ENCODE assay signal across 9 cellular contexts in the genomic region with DNA sequence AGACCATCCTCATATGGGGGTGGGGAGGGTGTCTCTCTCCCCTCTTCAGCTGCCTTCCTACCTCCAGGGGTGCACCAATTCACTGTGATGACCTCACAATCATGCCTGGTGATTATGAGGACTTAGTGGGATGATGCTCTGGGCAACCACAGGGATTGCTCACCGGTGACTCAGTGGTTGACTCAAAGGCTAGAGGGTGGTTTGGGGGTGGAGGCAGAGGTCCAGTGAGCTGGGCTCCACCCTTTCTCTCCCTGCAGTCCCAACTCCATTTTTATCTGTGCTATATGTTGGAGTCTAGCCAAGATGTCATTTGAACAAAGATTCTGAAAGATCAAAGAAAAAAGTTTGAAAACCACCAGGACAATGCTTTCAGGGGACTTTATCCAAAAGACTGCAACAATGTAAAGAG.
DNase-seq lines count a peak whose midpoint lies in the region; ATAC-seq and TF ChIP-seq lines count a peak whose summit lies in the region.
"Had no signal": no experiment of that assay in that cellular context is flagged by ENCODE, and none has a peak within 500 bp of the region (broad histone marks: within the 10 kb centered on the region; RNA-seq: fewer than 3 reads in every experiment).

No MANE protein-coding gene starts in this region.

- no peak overlapping the region for H3K4me3 ChIP-seq in HEK293 (ENCODE audit: low read depth, low read length)
- H3K4me3 ChIP-seq in lung = no peak overlapping the region

- in situ Hi-C loops in ACHN (cut with HindIII; ENCODE audit: low pct_ligation_motif_present, low pct_unique_long_range_greater_than_20kb, low sequenced_read_pairs) = no loop called here

- H3K9me3 ChIP-seq in HEK293 (ENCODE audit: control insufficient read depth, insufficient read depth, low read depth, low read length) = no peaks in the 10 kb centered on the region
- no peaks in the 10 kb centered on the region for H3K9me3 ChIP-seq in lung (ENCODE audit: control insufficient read depth in 2 of 2, insufficient read depth in 1 of 2, low read length in 1 of 2)

- H3K4me1 ChIP-seq in HEK293 (ENCODE audit: control insufficient read depth, insufficient read depth, low read length) (peaks cover 11% of the 10 kb centered on the region), lung (ENCODE audit: control insufficient read depth in 2 of 2, insufficient read depth in 2 of 2, low read length in 2 of 2) (no peaks in the 10 kb centered on the region)

- H3K36me3 ChIP-seq in HEK293 (ENCODE audit: control insufficient read depth in 2 of 2, insufficient read depth in 1 of 2, low read length in 2 of 2) (no peaks in the 10 kb centered on the region), lung (ENCODE audit: control insufficient read depth in 2 of 2, insufficient read depth in 2 of 2, low read length in 2 of 2) (no peaks in the 10 kb centered on the region)

- CTCF ChIA-PET in HEK293 (lab: Yijun Ruan, JAX) = interaction anchor here (0.7 to 1.1 kb wide), 3 partner anchors 9 to 21 kb away, joined by 3 read pairs; no protein-coding TSS in a partner anchor

- peak; percentile 99 for DNase-seq in ACHN
- DNase-seq in amniotic epithelial cell (ENCODE audit: low read depth) = peak; percentile 99
- DNase-seq in lung (ENCODE audit: low spot score) = peak; percentile 32
- DNase-seq in NCI-H1105 (lab: John Stamatoyannopoulos, UW) = no peak
- DNase-seq: NCI-H1417 treated with DMSO at 0.1 percent for 48 hours had no signal

- H3K27ac ChIP-seq in HEK293 (ENCODE audit: extremely low read depth, low read depth, low read length) = no peak overlapping the region
- H3K27ac ChIP-seq in lung (ENCODE audit: low read depth in 1 of 2, low read length in 1 of 2) = no peak overlapping the region

- POLR2A ChIA-PET in HEK293 (lab: Yijun Ruan, JAX) = no interaction called here

- no peak for TF ChIP-seq CTCF in HEK293 (tag by site-specific recombination; IDR thresholded peaks at IDR 0.05)
- no peak for TF ChIP-seq CTCF in lung (IDR thresholded peaks at IDR 0.05; ENCODE audit: control extremely low read depth, extremely low read depth)

- H3K27me3 ChIP-seq in lung (ENCODE audit: control insufficient read depth, insufficient read depth) = no peaks in the 10 kb centered on the region

- ATAC-seq in lung (ENCODE audit: insufficient read depth, low FRiP score) = no peak
- no peak for ATAC-seq in HG03432 (IDR thresholded peaks at IDR 0.05; ENCODE audit: unreplicated experiment)
- no peak for ATAC-seq in HG03457 (IDR thresholded peaks at IDR 0.05; ENCODE audit: unreplicated experiment)
- ATAC-seq in GM21825 (IDR thresholded peaks at IDR 0.05; ENCODE audit: unreplicated experiment) = no peak

- 74 to 90% methylated on average over 1 of the region's 1 CpG for WGBS in lung, 2 donors

TF ChIP-seq in HEK293, 187 proteins besides CTCF, POLR2A, EP300 and RAD21 (continues in another document):
- TF ChIP-seq, protein P1, sequence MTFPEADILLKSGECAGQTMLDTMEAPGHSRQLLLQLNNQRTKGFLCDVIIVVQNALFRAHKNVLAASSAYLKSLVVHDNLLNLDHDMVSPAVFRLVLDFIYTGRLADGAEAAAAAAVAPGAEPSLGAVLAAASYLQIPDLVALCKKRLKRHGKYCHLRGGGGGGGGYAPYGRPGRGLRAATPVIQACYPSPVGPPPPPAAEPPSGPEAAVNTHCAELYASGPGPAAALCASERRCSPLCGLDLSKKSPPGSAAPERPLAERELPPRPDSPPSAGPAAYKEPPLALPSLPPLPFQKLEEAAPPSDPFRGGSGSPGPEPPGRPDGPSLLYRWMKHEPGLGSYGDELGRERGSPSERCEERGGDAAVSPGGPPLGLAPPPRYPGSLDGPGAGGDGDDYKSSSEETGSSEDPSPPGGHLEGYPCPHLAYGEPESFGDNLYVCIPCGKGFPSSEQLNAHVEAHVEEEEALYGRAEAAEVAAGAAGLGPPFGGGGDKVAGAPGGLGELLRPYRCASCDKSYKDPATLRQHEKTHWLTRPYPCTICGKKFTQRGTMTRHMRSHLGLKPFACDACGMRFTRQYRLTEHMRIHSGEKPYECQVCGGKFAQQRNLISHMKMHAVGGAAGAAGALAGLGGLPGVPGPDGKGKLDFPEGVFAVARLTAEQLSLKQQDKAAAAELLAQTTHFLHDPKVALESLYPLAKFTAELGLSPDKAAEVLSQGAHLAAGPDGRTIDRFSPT (tag by site-specific recombination; IDR thresholded peaks at IDR 0.05) = peak; percentile 97
- TF ChIP-seq ZNF132 (tag by site-specific recombination; IDR thresholded peaks at IDR 0.05; ENCODE audit: borderline replicate concordance) = no peak
- TF ChIP-seq ZBTB7A (tag by site-specific recombination; IDR thresholded peaks at IDR 0.05; ENCODE audit: low read depth) = no peak
- no peak for TF ChIP-seq ZNF121 (tag by site-specific recombination; IDR thresholded peaks at IDR 0.05)
- TF ChIP-seq ZSCAN23 (tag by site-specific recombination; IDR thresholded peaks at IDR 0.05) = peak; percentile 100
- TF ChIP-seq, protein P2, sequence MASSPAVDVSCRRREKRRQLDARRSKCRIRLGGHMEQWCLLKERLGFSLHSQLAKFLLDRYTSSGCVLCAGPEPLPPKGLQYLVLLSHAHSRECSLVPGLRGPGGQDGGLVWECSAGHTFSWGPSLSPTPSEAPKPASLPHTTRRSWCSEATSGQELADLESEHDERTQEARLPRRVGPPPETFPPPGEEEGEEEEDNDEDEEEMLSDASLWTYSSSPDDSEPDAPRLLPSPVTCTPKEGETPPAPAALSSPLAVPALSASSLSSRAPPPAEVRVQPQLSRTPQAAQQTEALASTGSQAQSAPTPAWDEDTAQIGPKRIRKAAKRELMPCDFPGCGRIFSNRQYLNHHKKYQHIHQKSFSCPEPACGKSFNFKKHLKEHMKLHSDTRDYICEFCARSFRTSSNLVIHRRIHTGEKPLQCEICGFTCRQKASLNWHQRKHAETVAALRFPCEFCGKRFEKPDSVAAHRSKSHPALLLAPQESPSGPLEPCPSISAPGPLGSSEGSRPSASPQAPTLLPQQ (tag by site-specific recombination; IDR thresholded peaks at IDR 0.05) = peak; percentile 84
- TF ChIP-seq, protein P3, sequence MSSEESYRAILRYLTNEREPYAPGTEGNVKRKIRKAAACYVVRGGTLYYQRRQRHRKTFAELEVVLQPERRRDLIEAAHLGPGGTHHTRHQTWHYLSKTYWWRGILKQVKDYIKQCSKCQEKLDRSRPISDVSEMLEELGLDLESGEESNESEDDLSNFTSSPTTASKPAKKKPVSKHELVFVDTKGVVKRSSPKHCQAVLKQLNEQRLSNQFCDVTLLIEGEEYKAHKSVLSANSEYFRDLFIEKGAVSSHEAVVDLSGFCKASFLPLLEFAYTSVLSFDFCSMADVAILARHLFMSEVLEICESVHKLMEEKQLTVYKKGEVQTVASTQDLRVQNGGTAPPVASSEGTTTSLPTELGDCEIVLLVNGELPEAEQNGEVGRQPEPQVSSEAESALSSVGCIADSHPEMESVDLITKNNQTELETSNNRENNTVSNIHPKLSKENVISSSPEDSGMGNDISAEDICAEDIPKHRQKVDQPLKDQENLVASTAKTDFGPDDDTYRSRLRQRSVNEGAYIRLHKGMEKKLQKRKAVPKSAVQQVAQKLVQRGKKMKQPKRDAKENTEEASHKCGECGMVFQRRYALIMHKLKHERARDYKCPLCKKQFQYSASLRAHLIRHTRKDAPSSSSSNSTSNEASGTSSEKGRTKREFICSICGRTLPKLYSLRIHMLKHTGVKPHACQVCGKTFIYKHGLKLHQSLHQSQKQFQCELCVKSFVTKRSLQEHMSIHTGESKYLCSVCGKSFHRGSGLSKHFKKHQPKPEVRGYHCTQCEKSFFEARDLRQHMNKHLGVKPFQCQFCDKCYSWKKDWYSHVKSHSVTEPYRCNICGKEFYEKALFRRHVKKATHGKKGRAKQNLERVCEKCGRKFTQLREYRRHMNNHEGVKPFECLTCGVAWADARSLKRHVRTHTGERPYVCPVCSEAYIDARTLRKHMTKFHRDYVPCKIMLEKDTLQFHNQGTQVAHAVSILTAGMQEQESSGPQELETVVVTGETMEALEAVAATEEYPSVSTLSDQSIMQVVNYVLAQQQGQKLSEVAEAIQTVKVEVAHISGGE (tag by site-specific recombination; conservative IDR thresholded peaks at IDR 0.05; ENCODE audit: low read depth) = no peak
- no peak for TF ChIP-seq ZFP3 (tag by site-specific recombination; IDR thresholded peaks at IDR 0.05; ENCODE audit: low read depth)
- no peak for TF ChIP-seq MEIS1 (CRISPR knock-in tag; IDR thresholded peaks at IDR 0.05; ENCODE audit: borderline replicate concordance)
- TF ChIP-seq, protein P4, sequence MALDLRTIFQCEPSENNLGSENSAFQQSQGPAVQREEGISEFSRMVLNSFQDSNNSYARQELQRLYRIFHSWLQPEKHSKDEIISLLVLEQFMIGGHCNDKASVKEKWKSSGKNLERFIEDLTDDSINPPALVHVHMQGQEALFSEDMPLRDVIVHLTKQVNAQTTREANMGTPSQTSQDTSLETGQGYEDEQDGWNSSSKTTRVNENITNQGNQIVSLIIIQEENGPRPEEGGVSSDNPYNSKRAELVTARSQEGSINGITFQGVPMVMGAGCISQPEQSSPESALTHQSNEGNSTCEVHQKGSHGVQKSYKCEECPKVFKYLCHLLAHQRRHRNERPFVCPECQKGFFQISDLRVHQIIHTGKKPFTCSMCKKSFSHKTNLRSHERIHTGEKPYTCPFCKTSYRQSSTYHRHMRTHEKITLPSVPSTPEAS (tag by site-specific recombination; IDR thresholded peaks at IDR 0.05) = no peak
- peak; percentile 97 for TF ChIP-seq ZNF639 (tag by site-specific recombination; IDR thresholded peaks at IDR 0.05)
